ENCODE assay signal across 13 cellular contexts in genomic region chr10:76624470-76624869, GRCh38.
A peak's percentile ranks its signal among the peaks of the same experiment; 100 is the strongest.
DNase-seq lines count a peak whose midpoint lies in the region; ATAC-seq and TF ChIP-seq lines count a peak whose summit lies in the region.
"Had no signal": no experiment of that assay in that cellular context is flagged by ENCODE, and none has a peak within 500 bp of the region (broad histone marks: within the 10 kb centered on the region; RNA-seq: fewer than 3 reads in every experiment).

No MANE protein-coding gene starts in this region.

- DNase-seq in HuH-7.5 (ENCODE audit: low spot score) (no peak), cerebellum (ENCODE audit: low spot score) (no peak), NCI-H345 treated with DMSO at 0.1 percent for 48 hours (lab: John Stamatoyannopoulos, UW; ENCODE audit: unreplicated experiment) (no peak)
- DNase-seq in stimulated activated CD4-positive, alpha-beta T cell treated with anti-CD3 and anti-CD28 coated beads, Interleukin-2, amount 100 ng/mL, for 24 hours = no peak
- DNase-seq: activated CD8-positive, alpha-beta T cell treated with anti-CD3 and anti-CD28 coated beads for 36 hours; immature natural killer cell; NCI-H69; transverse colon had no signal

- no peaks in the 10 kb centered on the region for H3K9me3 ChIP-seq in OCI-LY3 (ENCODE audit: insufficient read depth, low read length)
- H3K9me3 ChIP-seq: transverse colon had no signal

- no peaks in the 10 kb centered on the region for H3K27me3 ChIP-seq in OCI-LY3 (ENCODE audit: low read depth, low read length)
- H3K27me3 ChIP-seq: BLaER1 treated with 17β-estradiol and CSF1 and Interleukin-3, amounts not matched to agents 10 nM and 100 nM; transverse colon had no signal

- H2AFZ ChIP-seq in OCI-LY3 (ENCODE audit: low read depth, low read length) = no peak overlapping the region

- H3K27ac ChIP-seq in OCI-LY3 (ENCODE audit: low read length) = peak overlapping the region; percentile 74
- H3K27ac ChIP-seq: BLaER1 treated with 17β-estradiol and CSF1 and Interleukin-3, amounts not matched to agents 10 nM and 100 nM; transverse colon had no signal

- H3K4me2 ChIP-seq in OCI-LY3 (ENCODE audit: low read length) = peak overlapping the region; percentile 69

- ATAC-seq in GM18520 (IDR thresholded peaks at IDR 0.05; ENCODE audit: unreplicated experiment) (peak; percentile 72), GM21528 (IDR thresholded peaks at IDR 0.05; ENCODE audit: low FRiP score, unreplicated experiment) (peak; percentile 81), HG03103 (IDR thresholded peaks at IDR 0.05; ENCODE audit: low read depth, unreplicated experiment) (peak; percentile 91)
- ATAC-seq: activated CD8-positive, alpha-beta T cell treated with anti-CD3 and anti-CD28 coated beads for 36 hours had no signal

- H3K9ac ChIP-seq in OCI-LY3 (ENCODE audit: low read length) = no peak overlapping the region
- H3K9ac ChIP-seq: BLaER1 treated with 17β-estradiol and CSF1 and Interleukin-3, amounts not matched to agents 10 nM and 100 nM had no signal

- H3K4me3 ChIP-seq in OCI-LY3 (ENCODE audit: low read length) = peak overlapping the region; percentile 42
- H3K4me3 ChIP-seq: BLaER1 treated with 17β-estradiol and CSF1 and Interleukin-3, amounts not matched to agents 10 nM and 100 nM; transverse colon had no signal

- H4K20me1 ChIP-seq in OCI-LY3 (ENCODE audit: insufficient read depth, low read length) = no peaks in the 10 kb centered on the region
- H4K20me1 ChIP-seq: BLaER1 treated with 17β-estradiol and CSF1 and Interleukin-3, amounts not matched to agents 10 nM and 100 nM had no signal

- H3K79me2 ChIP-seq in OCI-LY3 (ENCODE audit: low read length) = no peaks in the 10 kb centered on the region

- peaks cover 13% of the 10 kb centered on the region for H3K36me3 ChIP-seq in OCI-LY3 (replicated peaks; ENCODE audit: low read depth, low read length)
- H3K36me3 ChIP-seq: BLaER1 treated with 17β-estradiol and CSF1 and Interleukin-3, amounts not matched to agents 10 nM and 100 nM; transverse colon had no signal

- H3K4me1 ChIP-seq in OCI-LY3 (ENCODE audit: low read length) = peaks cover 28% of the 10 kb centered on the region

- no peak for TF ChIP-seq CTCF in OCI-LY3 (IDR thresholded peaks at IDR 0.05; ENCODE audit: low read depth, low read length)
